20 cellular contexts compared by ENCODE assay signal in genomic region chr7:117427258-117427701, GRCh38. TPM values are rescaled to one million over a fixed set of nuclear protein-coding genes. Genes with fewer than 3 reads are reported as not detected.
DNase-seq lines count a peak whose midpoint lies in the region; ATAC-seq and TF ChIP-seq lines count a peak whose summit lies in the region.
"Had no signal": no experiment of that assay in that cellular context is flagged by ENCODE, and none has a peak within 500 bp of the region (broad histone marks: within the 10 kb centered on the region; RNA-seq: fewer than 3 reads in every experiment).

ASZ1 (minus strand) TSS chr7:117427493; CDS start chr7:117427460, 33 bp downstream.

- no peaks in the 10 kb centered on the region for H3K79me2 ChIP-seq in SK-N-SH (ENCODE audit: insufficient read depth)
- H3K79me2 ChIP-seq in osteoblast (ENCODE audit: insufficient read depth, low read length) = no peaks in the 10 kb centered on the region

- no peak within 1 kb of the TSS for H3K27ac ChIP-seq in SK-N-SH (ENCODE audit: low read depth in 2 of 2, low read length in 1 of 2)
- no peak within 1 kb of the TSS for H3K27ac ChIP-seq in lower lobe of right lung
- no peak within 1 kb of the TSS for H3K27ac ChIP-seq in aorta (ENCODE audit: low read depth in 1 of 2, low read length in 2 of 2)
- no peak within 1 kb of the TSS for H3K27ac ChIP-seq in dorsolateral prefrontal cortex
- no peak within 1 kb of the TSS for H3K27ac ChIP-seq in osteoblast (ENCODE audit: low read depth, low read length)
- H3K27ac ChIP-seq: 22Rv1, A549 had no signal

- H4K20me1 ChIP-seq in SK-N-SH (ENCODE audit: insufficient read depth) (no peaks in the 10 kb centered on the region), osteoblast (ENCODE audit: insufficient read depth, low read length) (no peaks in the 10 kb centered on the region)

- H3K4me1 ChIP-seq in SK-N-SH (ENCODE audit: control insufficient read depth in 1 of 2, insufficient read depth in 2 of 2, low read depth in 1 of 2, low read length in 1 of 2) = no peaks in the 10 kb centered on the region
- H3K4me1 ChIP-seq in lower lobe of right lung = no peaks in the 10 kb centered on the region
- H3K4me1 ChIP-seq in aorta (ENCODE audit: control insufficient read depth in 1 of 2, insufficient read depth in 2 of 2, low read length in 2 of 2) = no peaks in the 10 kb centered on the region
- H3K4me1 ChIP-seq in osteoblast (ENCODE audit: insufficient read depth, low read length) = no peaks in the 10 kb centered on the region
- H3K4me1 ChIP-seq: A549 had no signal

- TF ChIP-seq CTCF in SK-N-SH (IDR thresholded peaks at IDR 0.05) = no peak
- TF ChIP-seq CTCF in lower lobe of right lung (IDR thresholded peaks at IDR 0.05) = no peak
- no peak for TF ChIP-seq CTCF in dorsolateral prefrontal cortex (IDR thresholded peaks at IDR 0.05 in 54 of 56, conservative IDR thresholded peaks at IDR 0.05 in 2 of 56; ENCODE audit: low read depth in 1 of 56, partially characterized antibody in 56 of 56)
- no peak for TF ChIP-seq CTCF in osteoblast (IDR thresholded peaks at IDR 0.05; ENCODE audit: extremely low read depth, low read depth, low read length)

- WGBS in SK-N-SH (ENCODE audit: low lambda C conversion rate) = 58% methylated on average over 41 of the region's 41 CpGs
- WGBS in aorta, 2 donors = 83 to 85% methylated on average over 41 of the region's 41 CpGs

- TF ChIP-seq EP300 in SK-N-SH (IDR thresholded peaks at IDR 0.05; ENCODE audit: borderline replicate concordance in 1 of 2, low read depth in 1 of 2, low read length in 1 of 2) = no peak

- ATAC-seq in SK-N-SH treated with all-trans-retinoic acid at 6 μM for 48 hours (no peak), lower lobe of right lung (peak; percentile 19 to 71), sciatic nerve (peak; percentile 26), aorta (ENCODE audit: low FRiP score) (peak; percentile 46)
- ATAC-seq: A549, GM23338 had no signal

- DNase-seq in SK-N-SH = peak; percentile 11
- peak; percentile 45 for DNase-seq in lower lobe of right lung
- no peak for DNase-seq in sciatic nerve (ENCODE audit: low spot score)
- DNase-seq in aorta = no peak
- DNase-seq in dorsolateral prefrontal cortex = no peak
- no peak for DNase-seq in SIG-M5 treated with dmso at 0.1 percent for 504 hours (lab: John Stamatoyannopoulos, UW; ENCODE audit: unreplicated experiment)
- no peak for DNase-seq in osteoblast (ENCODE audit: insufficient read length, low spot score, missing footprints)
- DNase-seq: AML-193; CD4-positive, alpha-beta memory T cell; DMS153; DMS79; H9 had no signal

- no peaks in the 10 kb centered on the region for H3K9me2 ChIP-seq in SK-N-SH

- H3F3A ChIP-seq in SK-N-SH (replicated peaks; ENCODE audit: insufficient read depth) = no peaks in the 10 kb centered on the region

- H3K9me3 ChIP-seq in SK-N-SH = no peaks in the 10 kb centered on the region
- H3K9me3 ChIP-seq in lower lobe of right lung = no peaks in the 10 kb centered on the region
- H3K9me3 ChIP-seq in aorta (ENCODE audit: control insufficient read depth, low read length) = no peaks in the 10 kb centered on the region
- H3K9me3 ChIP-seq in osteoblast (ENCODE audit: low read depth, low read length) = no peaks in the 10 kb centered on the region
- H3K9me3 ChIP-seq: A549 had no signal

- no peak for TF ChIP-seq RAD21 in SK-N-SH (IDR thresholded peaks at IDR 0.05; ENCODE audit: low read length)

- H3K4me3 ChIP-seq in SK-N-SH (ENCODE audit: low read depth in 2 of 2, low read length in 1 of 2) (no peak within 1 kb of the TSS), lower lobe of right lung (no peak within 1 kb of the TSS), aorta (ENCODE audit: low read length in 2 of 2) (no peak within 1 kb of the TSS), dorsolateral prefrontal cortex (no peak within 1 kb of the TSS), osteoblast (ENCODE audit: insufficient read depth, low read length) (no peak within 1 kb of the TSS)
- H3K4me3 ChIP-seq: A549, GM23338 had no signal

- POLR2A ChIA-PET in SK-N-SH (lab: Yijun Ruan, JAX) = no interaction called here

- H3K27me3 ChIP-seq in SK-N-SH (ENCODE audit: insufficient read depth) = peaks cover 32% of the 10 kb centered on the region; the same call in 1 of the 2 replicates
- no peaks in the 10 kb centered on the region for H3K27me3 ChIP-seq in lower lobe of right lung (ENCODE audit: low read depth)
- H3K27me3 ChIP-seq in aorta (ENCODE audit: control insufficient read depth in 1 of 2, insufficient read depth in 2 of 2, low read length in 1 of 2) = no peaks in the 10 kb centered on the region
- H3K27me3 ChIP-seq in dorsolateral prefrontal cortex = no peaks in the 10 kb centered on the region
- no peaks in the 10 kb centered on the region for H3K27me3 ChIP-seq in osteoblast (ENCODE audit: insufficient read depth, low read length)

- H2AFZ ChIP-seq in SK-N-SH (ENCODE audit: low read depth) = no peak within 1 kb of the TSS
- no peak within 1 kb of the TSS for H2AFZ ChIP-seq in osteoblast (ENCODE audit: low read length)
- H2AFZ ChIP-seq: GM23338 had no signal

- H3K36me3 ChIP-seq in SK-N-SH (replicated peaks in 1 of 2; ENCODE audit: control insufficient read depth in 1 of 2, insufficient read depth in 2 of 2, low read length in 1 of 2) (no peaks in the 10 kb centered on the region), lower lobe of right lung (no peaks in the 10 kb centered on the region), aorta (ENCODE audit: control insufficient read depth in 1 of 2, insufficient read depth in 2 of 2, low read length in 1 of 2) (no peaks in the 10 kb centered on the region), osteoblast (ENCODE audit: insufficient read depth, low read length) (no peaks in the 10 kb centered on the region)

- CTCF ChIA-PET in SK-N-SH (lab: Yijun Ruan, JAX) = no interaction called here

- no peak within 1 kb of the TSS for H3K9ac ChIP-seq in SK-N-SH

- intact Hi-C loops in lower lobe of right lung (cut with DNase I) = no loop called here
- intact Hi-C loops in sciatic nerve (cut with DNase I) = no loop called here
- intact Hi-C loops in aorta (cut with DNase I) = no loop called here
- intact Hi-C loops in dorsolateral prefrontal cortex (cut with DNase I) = no loop called here

- H3K4me2 ChIP-seq in SK-N-SH (no peak within 1 kb of the TSS), osteoblast (ENCODE audit: insufficient read depth, low read length) (no peak within 1 kb of the TSS)
- H3K4me2 ChIP-seq: A549, GM23338 had no signal

TF ChIP-seq in SK-N-SH, 30 proteins besides CTCF, POLR2A, EP300 and RAD21 (continues in another document):
- TF ChIP-seq MXI1 (IDR thresholded peaks at IDR 0.05; ENCODE audit: low read depth, low read length) (no peak), USF2 (IDR thresholded peaks at IDR 0.05; ENCODE audit: borderline replicate concordance, low read depth, low read length) (no peak), NFIC (IDR thresholded peaks at IDR 0.05; ENCODE audit: borderline replicate concordance) (no peak), PBX3 (IDR thresholded peaks at IDR 0.05) (no peak)

TF ChIP-seq in SK-N-SH treated with all-trans-retinoic acid at 6 μM for 48 hours, 23 proteins besides CTCF, POLR2A, EP300 and RAD21:
- no peak for TF ChIP-seq CSRNP3 (CRISPR knock-in tag; IDR thresholded peaks at IDR 0.05)

RNA-seq across cellular contexts. Expression of gene ASZ1, which starts in this region (rescaled TPM):
- not detected in 2 replicates for polyA plus RNA-seq in SK-N-SH (2012; rRNA removed)
- not detected in 2 replicates for polyA plus RNA-seq in SK-N-SH (2012; cell fraction: cytosol; rRNA removed)
- not detected in 2 replicates for polyA plus RNA-seq in SK-N-SH (2012; cell fraction: nucleus; rRNA removed)
- total RNA-seq in lower lobe of right lung = not detected
- total RNA-seq in sciatic nerve = not detected
- not detected for total RNA-seq in aorta
- polyA plus RNA-seq in aorta = not detected
- total RNA-seq in dorsolateral prefrontal cortex = not detected
- total RNA-seq in osteoblast = not detected in 2 replicates
- total RNA-seq: CD4-positive, alpha-beta memory T cell; Daoy; GM23338; H9; HT-29 had no signal
- polyA plus RNA-seq: A549; BJ; CD14-positive monocyte; CD4-positive, alpha-beta memory T cell; GM23338 had no signal

Comparison
In these comparisons a context has a peak if more than half of its experiments do, and no peak if none do; other contexts are left out.
1. Peak in DNase-seq in SK-N-SH; RNA of the gene not detected or under 1 TPM.
2. Peak in DNase-seq and ATAC-seq in lower lobe of right lung; RNA of the gene not detected or under 1 TPM.
3. Peak in ATAC-seq in sciatic nerve; RNA of the gene not detected or under 1 TPM.
4. Peak in ATAC-seq in aorta; RNA of the gene not detected or under 1 TPM.